16 cellular contexts compared by ENCODE assay signal in the genomic region with DNA sequence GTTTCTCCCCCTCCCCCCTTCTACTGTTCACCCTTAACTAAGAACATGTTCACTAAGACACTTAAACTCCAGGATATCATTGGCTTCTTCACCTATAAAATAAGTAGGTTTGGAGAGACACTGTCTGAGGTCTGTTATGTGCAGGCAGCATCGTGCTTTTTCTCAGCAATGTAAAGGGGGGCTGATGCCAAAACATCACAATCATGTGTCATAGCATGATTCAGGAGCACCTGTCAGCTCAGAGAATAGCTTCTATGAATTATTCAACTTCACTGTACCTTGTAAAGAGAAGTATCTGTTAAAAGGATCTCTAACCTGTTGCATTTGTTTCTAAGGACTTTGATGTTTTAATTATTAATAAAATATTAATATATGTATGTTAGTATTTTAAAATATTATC.
DNase-seq lines count a peak whose midpoint lies in the region; ATAC-seq, FAIRE-seq and TF ChIP-seq lines count a peak whose summit lies in the region.
"Had no signal": no experiment of that assay in that cellular context is flagged by ENCODE, and none has a peak within 500 bp of the region (broad histone marks: within the 10 kb centered on the region; RNA-seq: fewer than 3 reads in every experiment).

No MANE protein-coding gene starts in this region.

- H3K27me3 ChIP-seq in breast epithelium (no peaks in the 10 kb centered on the region), bronchial epithelial cell (ENCODE audit: control insufficient read depth, insufficient read depth, low read length) (no peaks in the 10 kb centered on the region), GM23248 (replicated peaks; ENCODE audit: insufficient read depth) (no peaks in the 10 kb centered on the region)
- H3K27me3 ChIP-seq: BLaER1 treated with 17β-estradiol and CSF1 and Interleukin-3, amounts not matched to agents 10 nM and 100 nM had no signal

- POLR2A ChIA-PET in MCF 10A (lab: Yijun Ruan, JAX), result no interaction called here

- no peaks in the 10 kb centered on the region for H4K20me1 ChIP-seq in GM23248 (ENCODE audit: insufficient read depth)
- H4K20me1 ChIP-seq: BLaER1 treated with 17β-estradiol and CSF1 and Interleukin-3, amounts not matched to agents 10 nM and 100 nM had no signal

- H2AFZ ChIP-seq in GM23248, result no peak overlapping the region
- H2AFZ ChIP-seq: GM23338 had no signal

- H3K79me2 ChIP-seq in GM23248 (ENCODE audit: insufficient read depth), result no peaks in the 10 kb centered on the region

- H3F3A ChIP-seq in GM23248 (ENCODE audit: insufficient read depth), result no peaks in the 10 kb centered on the region

- no peaks in the 10 kb centered on the region for H3K9me3 Mint-ChIP-seq in MCF 10A (ENCODE audit: unreplicated experiment)
- H3K9me3 Mint-ChIP-seq: GM23338 had no signal

- 20 to 36% methylated on average over 1 of the region's 1 CpG for WGBS in GM23248 (ENCODE audit: low coverage in 1 of 2, low lambda C conversion rate in 2 of 2, missing lambda C conversion rate in 2 of 2), 2 experiments

- no TSS peak for BruUV-seq in MCF 10A (replicated peaks; lab: Mats Ljungman, UMichigan)

- no peaks in the 10 kb centered on the region for H3K9me3 ChIP-seq in breast epithelium
- H3K9me3 ChIP-seq in GM23248 (ENCODE audit: low read depth), result no peaks in the 10 kb centered on the region
- H3K9me3 ChIP-seq: BLaER1 treated with 17β-estradiol and CSF1 and Interleukin-3, amounts not matched to agents 10 nM and 100 nM; HAP-1 had no signal

- no peaks in the 10 kb centered on the region for H3K4me1 ChIP-seq in breast epithelium
- no peaks in the 10 kb centered on the region for H3K4me1 ChIP-seq in GM23248 (ENCODE audit: insufficient read depth)
- H3K4me1 ChIP-seq: HAP-1 had no signal

- H3K4me2 ChIP-seq in GM23248 (ENCODE audit: unreplicated experiment), result no peak overlapping the region
- H3K4me2 ChIP-seq: BLaER1 treated with 17β-estradiol and CSF1 and Interleukin-3, amounts not matched to agents 10 nM and 100 nM; GM23338 had no signal

- TF ChIP-seq POLR2A in breast epithelium (IDR thresholded peaks at IDR 0.05), result no peak

- no peak overlapping the region for H3K9ac ChIP-seq in GM23248
- H3K9ac ChIP-seq: BLaER1 treated with 17β-estradiol and CSF1 and Interleukin-3, amounts not matched to agents 10 nM and 100 nM had no signal

- H3K36me3 Mint-ChIP-seq in MCF 10A (ENCODE audit: insufficient read depth, unreplicated experiment), result no peaks in the 10 kb centered on the region

- H3K4me1 Mint-ChIP-seq in MCF 10A (ENCODE audit: insufficient read depth, unreplicated experiment), result no peaks in the 10 kb centered on the region
- H3K4me1 Mint-ChIP-seq: GM23338 had no signal

- H3K4me3 Mint-ChIP-seq in MCF 10A (ENCODE audit: unreplicated experiment), result no peak overlapping the region
- H3K4me3 Mint-ChIP-seq: CD4-positive, alpha-beta T cell; GM23338 had no signal

- H3K27ac ChIP-seq in breast epithelium (no peak overlapping the region), GM23248 (no peak overlapping the region)
- H3K27ac ChIP-seq: BLaER1 treated with 17β-estradiol and CSF1 and Interleukin-3, amounts not matched to agents 10 nM and 100 nM had no signal

- in situ Hi-C loops in GM23248 (cut with MboI), result no loop called here

- no peak for FAIRE-seq in bronchial epithelial cell (lab: Jason Lieb, UNC)
- FAIRE-seq: GM18507 had no signal

- no peak overlapping the region for H3K27ac Mint-ChIP-seq in MCF 10A (ENCODE audit: low read depth, unreplicated experiment)
- H3K27ac Mint-ChIP-seq: CD4-positive, alpha-beta T cell; GM23338 had no signal

- no peak for TF ChIP-seq CTCF in MCF 10A (IDR thresholded peaks at IDR 0.05; ENCODE audit: unreplicated experiment)
- no peak for TF ChIP-seq CTCF in breast epithelium (IDR thresholded peaks at IDR 0.05)
- TF ChIP-seq CTCF in bronchial epithelial cell (IDR thresholded peaks at IDR 0.05; ENCODE audit: insufficient read depth, low read length, severe bottlenecking), result no peak
- TF ChIP-seq CTCF in omental fat pad (IDR thresholded peaks at IDR 0.05), result no peak

- no peaks in the 10 kb centered on the region for H3K9me2 ChIP-seq in GM23248 (ENCODE audit: insufficient read depth)

- DNase-seq in MCF 10A (ENCODE audit: unreplicated experiment), result peak; percentile 5
- no peak for DNase-seq in breast epithelium (ENCODE audit: low spot score in 2 of 2)
- peak; percentile 41 for DNase-seq in bronchial epithelial cell (ENCODE audit: low read depth)
- DNase-seq in glomerular visceral epithelial cell (ENCODE audit: extremely low spot score), result peak; percentile 1
- no peak for DNase-seq in CD1c-positive myeloid dendritic cell (ENCODE audit: extremely low spot score)
- no peak for DNase-seq in omental fat pad (ENCODE audit: low spot score)
- DNase-seq in activated CD4-positive, alpha-beta T cell treated with anti-CD3 and anti-CD28 coated beads for 48 hours, result no peak
- DNase-seq in GM23248, result no peak
- DNase-seq: ACHN; Calu3; CD4-positive, alpha-beta T cell; DMS 273 treated with DMSO at 0.1 percent for 48 hours had no signal

- CTCF ChIA-PET in MCF 10A (lab: Yijun Ruan, JAX), result no interaction called here

- H3K4me3 ChIP-seq in breast epithelium (no peak overlapping the region), bronchial epithelial cell (ENCODE audit: low read depth, low read length) (no peak overlapping the region), GM23248 (no peak overlapping the region)
- H3K4me3 ChIP-seq: BLaER1 treated with 17β-estradiol and CSF1 and Interleukin-3, amounts not matched to agents 10 nM and 100 nM; GM23338; HAP-1 had no signal

- intact Hi-C loops in MCF 10A (cut with micrococcal nuclease) (no loop called here), breast epithelium (cut with DNase I; ENCODE audit: low total_unique reads) (no loop called here)

- H3K36me3 ChIP-seq in breast epithelium, result no peaks in the 10 kb centered on the region
- no peaks in the 10 kb centered on the region for H3K36me3 ChIP-seq in bronchial epithelial cell (ENCODE audit: control insufficient read depth, insufficient read depth, low read length)
- H3K36me3 ChIP-seq in GM23248 (ENCODE audit: low read depth), result no peaks in the 10 kb centered on the region
- H3K36me3 ChIP-seq: BLaER1 treated with 17β-estradiol and CSF1 and Interleukin-3, amounts not matched to agents 10 nM and 100 nM; HAP-1 had no signal

- ATAC-seq in omental fat pad (ENCODE audit: low FRiP score), result no peak
- ATAC-seq: GM23338 had no signal

- no peaks in the 10 kb centered on the region for H3K27me3 Mint-ChIP-seq in MCF 10A (ENCODE audit: insufficient read depth, unreplicated experiment)
- H3K27me3 Mint-ChIP-seq: CD4-positive, alpha-beta T cell had no signal

Comparison
In these comparisons a context has a peak if more than half of its experiments do, and no peak if none do; other contexts are left out.
1. DNase-seq: peak in MCF 10A (single experiment), bronchial epithelial cell (single experiment) and glomerular visceral epithelial cell (single experiment); none in breast epithelium (0 of 2), CD1c-positive myeloid dendritic cell (single experiment), omental fat pad (single experiment), activated CD4-positive, alpha-beta T cell treated with anti-CD3 and anti-CD28 coated beads for 48 hours (single experiment) and GM23248 (single experiment).